Comparison of ENCODE assay signal across 8 cellular contexts in the genomic region with DNA sequence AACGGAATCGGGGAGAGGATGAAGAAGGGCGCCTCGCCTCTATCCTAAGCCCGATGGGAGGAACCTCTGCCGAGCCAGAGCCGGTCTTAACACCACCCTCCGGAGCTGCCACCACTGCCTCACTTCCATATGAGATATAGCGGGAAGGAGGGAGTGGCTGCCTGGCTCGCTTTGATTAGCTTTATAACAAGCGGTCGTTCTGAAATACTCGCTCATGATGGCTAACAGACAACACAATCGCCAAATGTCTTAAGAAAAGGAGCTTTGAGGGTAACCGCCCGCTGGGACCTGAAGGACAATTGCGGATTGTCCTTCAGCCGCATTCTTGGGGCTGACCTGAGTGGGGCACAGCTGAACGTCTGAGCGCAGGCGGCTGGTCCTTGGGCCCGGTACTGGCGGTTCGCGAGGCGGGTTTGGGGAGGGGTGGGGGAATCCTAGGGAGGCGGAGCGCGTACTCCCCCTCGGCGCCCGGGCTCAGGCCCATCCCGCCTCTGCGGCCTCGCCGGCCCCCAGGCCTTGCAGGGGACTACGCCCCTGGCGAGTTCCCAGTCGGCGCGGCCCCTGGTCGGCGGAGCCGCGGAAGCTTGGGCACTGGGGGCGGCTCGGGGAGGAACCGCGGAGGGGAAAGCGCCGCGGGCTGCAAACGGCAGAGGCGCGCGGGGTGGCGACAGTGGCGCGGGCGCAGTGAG. TPM values are rescaled to one million over a fixed set of nuclear protein-coding genes. Genes with fewer than 3 reads are reported as not detected.
DNase-seq lines count a peak whose midpoint lies in the region; ATAC-seq and TF ChIP-seq lines count a peak whose summit lies in the region.

A gene with protein sequence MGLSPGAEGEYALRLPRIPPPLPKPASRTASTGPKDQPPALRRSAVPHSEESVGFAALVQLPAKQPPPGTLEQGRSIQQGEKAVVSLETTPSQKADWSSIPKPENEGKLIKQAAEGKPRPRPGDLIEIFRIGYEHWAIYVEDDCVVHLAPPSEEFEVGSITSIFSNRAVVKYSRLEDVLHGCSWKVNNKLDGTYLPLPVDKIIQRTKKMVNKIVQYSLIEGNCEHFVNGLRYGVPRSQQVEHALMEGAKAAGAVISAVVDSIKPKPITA (minus strand): TSS at position 617 of the 689 bp plus-strand sequence. CDS start 133 bp downstream, at position 484.

- H3K36me3 ChIP-seq in BJ (ENCODE audit: control insufficient read depth, insufficient read depth, low read length) (no peaks in the 10 kb centered on the region), esophagus (ENCODE audit: control insufficient read depth in 2 of 2, insufficient read depth in 2 of 2, low read length in 1 of 2) (no peaks in the 10 kb centered on the region), muscle layer of colon (ENCODE audit: insufficient read depth, low read length) (no peaks in the 10 kb centered on the region), urinary bladder (ENCODE audit: insufficient read depth) (no peaks in the 10 kb centered on the region)

- peaks cover 29% of the 10 kb centered on the region for H3K36me3 Mint-ChIP-seq in WTC11

- peaks cover 18% of the 10 kb centered on the region for H3K27me3 Mint-ChIP-seq in WTC11 (ENCODE audit: low read depth)

- H3K27ac ChIP-seq in esophagus (ENCODE audit: low read depth in 2 of 2, low read length in 1 of 2) (peak within 1 kb of the TSS; percentile 15 to 67), muscle layer of colon (ENCODE audit: low read depth, low read length) (peak within 1 kb of the TSS; percentile 89), urinary bladder (ENCODE audit: low read depth) (peak within 1 kb of the TSS; percentile 62)

- CTCF ChIA-PET in BJ (lab: Yijun Ruan, JAX), result interaction anchor here (2.4 to 6.5 kb wide), 2 partner anchors 11 to 17 kb away, joined by 8 to 32 read pairs; no protein-coding TSS in a partner anchor
- CTCF ChIA-PET in WTC11 (lab: Charles Lee), result interaction anchor here (0.6 to 4.5 kb wide), 12 partner anchors 11 to 898 kb away, joined by 3 to 46 read pairs (median 5); a partner anchor contains a TSS

- H3K9me3 Mint-ChIP-seq in WTC11, result peaks cover 25% of the 10 kb centered on the region

- H3K4me3 ChIP-seq in BJ (ENCODE audit: low read depth, low read length), result peak within 1 kb of the TSS; percentile 24
- peak within 1 kb of the TSS; percentile 28 to 46 for H3K4me3 ChIP-seq in esophagus (ENCODE audit: low read depth in 1 of 2, low read length in 2 of 2)
- peak within 1 kb of the TSS; percentile 54 to 75 for H3K4me3 ChIP-seq in muscle layer of colon (ENCODE audit: low read depth in 1 of 2, low read length in 2 of 2)
- peak within 1 kb of the TSS; percentile 52 for H3K4me3 ChIP-seq in urinary bladder (ENCODE audit: low read depth, low read length)

- H3K9ac ChIP-seq in muscle layer of colon (ENCODE audit: low read length), result peak within 1 kb of the TSS; percentile 62

- TF ChIP-seq CTCF in BJ (IDR thresholded peaks at IDR 0.05; ENCODE audit: insufficient read depth, low read depth, low read length) (no peak), WTC11 (IDR thresholded peaks at IDR 0.05) (no peak)

- H3K4me3 Mint-ChIP-seq in WTC11, result peak within 1 kb of the TSS; percentile 77

- H3K27me3 ChIP-seq in BJ (ENCODE audit: control insufficient read depth, insufficient read depth, low read length) (peaks cover 21% of the 10 kb centered on the region), esophagus (ENCODE audit: control insufficient read depth in 1 of 2, insufficient read depth in 2 of 2, low read length in 2 of 2) (no peaks in the 10 kb centered on the region), muscle layer of colon (ENCODE audit: control insufficient read depth in 1 of 2, insufficient read depth in 2 of 2, low read length in 2 of 2) (no peaks in the 10 kb centered on the region)

- ATAC-seq in WTC11, result peak; percentile 63
- ATAC-seq in GM18873 (IDR thresholded peaks at IDR 0.05; ENCODE audit: low FRiP score, unreplicated experiment), result no peak

- no peaks in the 10 kb centered on the region for H3K4me1 ChIP-seq in esophagus (ENCODE audit: control insufficient read depth in 2 of 2, insufficient read depth in 2 of 2, low read length in 1 of 2)
- peaks cover 33% of the 10 kb centered on the region for H3K4me1 ChIP-seq in muscle layer of colon (ENCODE audit: insufficient read depth, low read length)
- H3K4me1 ChIP-seq in urinary bladder (ENCODE audit: insufficient read depth), result no peaks in the 10 kb centered on the region

- H3K4me1 Mint-ChIP-seq in WTC11, result peaks cover 40% of the 10 kb centered on the region

- WGBS in esophagus, 2 donors, result 5 to 9% methylated on average over 59 to 60 of the region's 60 CpGs
- 6% methylated on average over 60 of the region's 60 CpGs for WGBS in urinary bladder

- POLR2A ChIA-PET in BJ (lab: Charles Lee), result no interaction called here
- POLR2A ChIA-PET in WTC11 (lab: Charles Lee), result interaction anchor here (0.5 to 1.4 kb wide), 4 partner anchors 10 to 429 kb away, joined by 3 to 4 read pairs (median 3); no protein-coding TSS in a partner anchor

- DNase-seq in BJ (ENCODE audit: low read depth), result no peak
- DNase-seq in WTC11 (ENCODE audit: low spot score), result peak; percentile 56
- DNase-seq in T1000 (lab: John Stamatoyannopoulos, UW), result no peak
- DNase-seq in GM19238 (ENCODE audit: insufficient read length, low spot score), result no peak

- H3K27ac Mint-ChIP-seq in WTC11, result peak within 1 kb of the TSS; percentile 90

- H3K9me3 ChIP-seq in esophagus (ENCODE audit: control insufficient read depth in 2 of 2, insufficient read depth in 1 of 2, low read depth in 1 of 2, low read length in 1 of 2) (no peaks in the 10 kb centered on the region), muscle layer of colon (ENCODE audit: low read length) (no peaks in the 10 kb centered on the region)

TF ChIP-seq in WTC11, 78 proteins besides CTCF, POLR2A, EP300 and RAD21:
- TF ChIP-seq MYBL2 (CRISPR knock-in tag; IDR thresholded peaks at IDR 0.05) (peak; percentile 55; the same call in 1 of the 2 replicates), ZNF423 (CRISPR knock-in tag; IDR thresholded peaks at IDR 0.05) (peak; percentile 54; the same call in 1 of the 2 replicates), ZNF232 (CRISPR knock-in tag; IDR thresholded peaks at IDR 0.05) (no peak), PRRX2 (CRISPR knock-in tag; IDR thresholded peaks at IDR 0.05) (no peak), SP1 (CRISPR knock-in tag; conservative IDR thresholded peaks at IDR 0.05) (peak; percentile 21; the same call in 1 of the 2 replicates), CREB1 (CRISPR knock-in tag; IDR thresholded peaks at IDR 0.05) (no peak), KAT7 (CRISPR knock-in tag; IDR thresholded peaks at IDR 0.05; ENCODE audit: borderline replicate concordance) (0 out of 2 replicates have a peak, but pooled peaks have one; percentile 67), ESRRA (CRISPR knock-in tag; IDR thresholded peaks at IDR 0.05; ENCODE audit: borderline replicate concordance) (0 out of 2 replicates have a peak, but pooled peaks have one; percentile 23), FOXP1 (CRISPR knock-in tag; IDR thresholded peaks at IDR 0.05; ENCODE audit: borderline replicate concordance) (0 out of 2 replicates have a peak, but pooled peaks have one; percentile 46)
- TF ChIP-seq, protein P1, sequence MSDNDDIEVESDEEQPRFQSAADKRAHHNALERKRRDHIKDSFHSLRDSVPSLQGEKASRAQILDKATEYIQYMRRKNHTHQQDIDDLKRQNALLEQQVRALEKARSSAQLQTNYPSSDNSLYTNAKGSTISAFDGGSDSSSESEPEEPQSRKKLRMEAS (CRISPR knock-in tag; IDR thresholded peaks at IDR 0.05), result peak; percentile 50; the same call in 1 of the 2 replicates
- TF ChIP-seq, protein P2, sequence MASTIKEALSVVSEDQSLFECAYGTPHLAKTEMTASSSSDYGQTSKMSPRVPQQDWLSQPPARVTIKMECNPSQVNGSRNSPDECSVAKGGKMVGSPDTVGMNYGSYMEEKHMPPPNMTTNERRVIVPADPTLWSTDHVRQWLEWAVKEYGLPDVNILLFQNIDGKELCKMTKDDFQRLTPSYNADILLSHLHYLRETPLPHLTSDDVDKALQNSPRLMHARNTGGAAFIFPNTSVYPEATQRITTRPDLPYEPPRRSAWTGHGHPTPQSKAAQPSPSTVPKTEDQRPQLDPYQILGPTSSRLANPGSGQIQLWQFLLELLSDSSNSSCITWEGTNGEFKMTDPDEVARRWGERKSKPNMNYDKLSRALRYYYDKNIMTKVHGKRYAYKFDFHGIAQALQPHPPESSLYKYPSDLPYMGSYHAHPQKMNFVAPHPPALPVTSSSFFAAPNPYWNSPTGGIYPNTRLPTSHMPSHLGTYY (CRISPR knock-in tag; IDR thresholded peaks at IDR 0.05), result no peak
- TF ChIP-seq, protein P3, sequence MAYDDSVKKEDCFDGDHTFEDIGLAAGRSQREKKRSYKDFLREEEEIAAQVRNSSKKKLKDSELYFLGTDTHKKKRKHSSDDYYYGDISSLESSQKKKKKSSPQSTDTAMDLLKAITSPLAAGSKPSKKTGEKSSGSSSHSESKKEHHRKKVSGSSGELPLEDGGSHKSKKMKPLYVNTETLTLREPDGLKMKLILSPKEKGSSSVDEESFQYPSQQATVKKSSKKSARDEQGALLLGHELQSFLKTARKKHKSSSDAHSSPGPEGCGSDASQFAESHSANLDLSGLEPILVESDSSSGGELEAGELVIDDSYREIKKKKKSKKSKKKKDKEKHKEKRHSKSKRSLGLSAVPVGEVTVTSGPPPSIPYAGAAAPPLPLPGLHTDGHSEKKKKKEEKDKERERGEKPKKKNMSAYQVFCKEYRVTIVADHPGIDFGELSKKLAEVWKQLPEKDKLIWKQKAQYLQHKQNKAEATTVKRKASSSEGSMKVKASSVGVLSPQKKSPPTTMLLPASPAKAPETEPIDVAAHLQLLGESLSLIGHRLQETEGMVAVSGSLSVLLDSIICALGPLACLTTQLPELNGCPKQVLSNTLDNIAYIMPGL (CRISPR knock-in tag; IDR thresholded peaks at IDR 0.05), result peak; percentile 84; the same call in 1 of the 2 replicates
- TF ChIP-seq, protein P4, sequence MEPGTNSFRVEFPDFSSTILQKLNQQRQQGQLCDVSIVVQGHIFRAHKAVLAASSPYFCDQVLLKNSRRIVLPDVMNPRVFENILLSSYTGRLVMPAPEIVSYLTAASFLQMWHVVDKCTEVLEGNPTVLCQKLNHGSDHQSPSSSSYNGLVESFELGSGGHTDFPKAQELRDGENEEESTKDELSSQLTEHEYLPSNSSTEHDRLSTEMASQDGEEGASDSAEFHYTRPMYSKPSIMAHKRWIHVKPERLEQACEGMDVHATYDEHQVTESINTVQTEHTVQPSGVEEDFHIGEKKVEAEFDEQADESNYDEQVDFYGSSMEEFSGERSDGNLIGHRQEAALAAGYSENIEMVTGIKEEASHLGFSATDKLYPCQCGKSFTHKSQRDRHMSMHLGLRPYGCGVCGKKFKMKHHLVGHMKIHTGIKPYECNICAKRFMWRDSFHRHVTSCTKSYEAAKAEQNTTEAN (CRISPR knock-in tag; IDR thresholded peaks at IDR 0.05), result peak; percentile 22; the same call in 1 of the 2 replicates

RNA-seq across cellular contexts. Expression of the gene that starts here (rescaled TPM):
- polyA plus RNA-seq in BJ (2011; rRNA removed) (not detected in 2 replicates), esophagus (under 1 TPM; 0.12 to 0.36 TPM), urinary bladder (4.3 TPM)
- not detected in 2 replicates for polyA minus RNA-seq in BJ (2011; rRNA and poly(A)+ RNA removed)
- total RNA-seq in WTC11 (2021) (14.7 to 23.0 TPM (median 16.0 TPM) in 3 replicates), urinary bladder (1.9 TPM)
